8 cellular contexts compared by ENCODE assay signal in the genomic region with DNA sequence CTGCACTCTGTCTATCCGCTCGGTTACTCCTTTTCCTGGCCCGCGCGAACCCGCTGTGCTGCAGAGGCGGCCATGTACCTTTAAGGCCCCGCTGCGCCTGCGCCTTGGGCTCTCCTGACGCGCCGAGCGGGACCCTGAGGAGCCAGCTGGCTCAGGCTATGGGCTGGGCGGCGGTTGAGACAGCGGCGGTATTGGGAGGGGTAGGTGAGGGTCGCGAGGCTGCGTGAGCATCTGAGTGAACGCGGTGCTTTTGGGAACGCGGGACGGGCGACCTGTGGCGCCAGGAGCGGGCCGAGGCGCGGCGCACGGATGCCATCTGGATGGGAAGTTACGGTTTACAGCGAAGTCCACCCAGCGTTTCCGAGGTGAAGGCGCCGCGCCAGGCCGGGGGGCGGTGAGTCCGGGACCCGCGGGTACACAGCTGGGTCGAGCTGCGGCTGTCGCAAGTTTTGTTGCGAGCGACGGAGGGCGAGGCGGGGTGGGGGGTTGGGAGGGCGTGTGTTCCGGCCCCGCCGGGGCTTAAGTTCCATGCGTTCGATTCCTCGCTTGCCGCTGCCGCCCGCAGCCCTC. TPM values are rescaled to one million over a fixed set of nuclear protein-coding genes. Genes with fewer than 3 reads are reported as not detected.
DNase-seq lines count a peak whose midpoint lies in the region; ATAC-seq and TF ChIP-seq lines count a peak whose summit lies in the region.
"Not testable (repeated sequence)": the region's sequence is repeated elsewhere in the genome, so short reads cannot be mapped to it uniquely, and the experiment has no call there.

A gene with protein sequence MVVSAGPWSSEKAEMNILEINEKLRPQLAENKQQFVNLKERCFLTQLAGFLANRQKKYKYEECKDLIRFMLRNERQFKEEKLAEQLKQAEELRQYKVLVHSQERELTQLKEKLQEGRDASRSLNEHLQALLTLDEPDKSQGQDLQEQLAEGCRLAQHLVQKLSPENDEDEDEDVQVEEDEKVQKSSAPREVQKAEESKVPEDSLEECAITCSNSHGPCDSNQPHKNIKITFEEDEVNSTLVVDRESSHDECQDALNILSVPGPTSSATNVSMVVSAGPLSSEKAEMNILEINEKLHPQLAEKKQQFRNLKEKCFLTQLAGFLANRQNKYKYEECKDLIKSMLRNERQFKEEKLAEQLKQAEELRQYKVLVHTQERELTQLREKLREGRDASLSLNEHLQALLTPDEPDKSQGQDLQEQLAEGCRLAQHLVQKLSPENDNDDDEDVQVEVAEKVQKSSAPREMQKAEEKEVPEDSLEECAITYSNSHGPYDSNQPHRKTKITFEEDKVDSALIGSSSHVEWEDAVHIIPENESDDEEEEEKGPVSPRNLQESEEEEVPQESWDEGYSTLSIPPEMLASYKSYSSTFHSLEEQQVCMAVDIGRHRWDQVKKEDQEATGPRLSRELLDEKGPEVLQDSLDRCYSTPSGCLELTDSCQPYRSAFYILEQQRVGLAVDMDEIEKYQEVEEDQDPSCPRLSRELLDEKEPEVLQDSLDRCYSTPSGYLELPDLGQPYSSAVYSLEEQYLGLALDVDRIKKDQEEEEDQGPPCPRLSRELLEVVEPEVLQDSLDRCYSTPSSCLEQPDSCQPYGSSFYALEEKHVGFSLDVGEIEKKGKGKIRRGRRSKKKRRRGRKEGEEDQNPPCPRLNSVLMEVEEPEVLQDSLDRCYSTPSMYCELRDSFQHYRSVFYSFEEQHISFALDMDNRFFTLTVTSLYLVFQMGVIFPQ (plus strand): TSS at position 125 of the 570 bp plus-strand sequence. CDS start 21,488 bp downstream, outside the sequence.

- no CpG with 5 or more reads among the region's 64 CpGs for whole genome bisulfite sequencing in right lobe of liver (ENCODE audit: insufficient coverage, low coverage, low lambda C conversion rate, missing lambda C conversion rate)

- ATAC-seq in GM19452 (IDR thresholded peaks at IDR 0.05; ENCODE audit: unreplicated experiment) (peak; percentile 97), HG03442 (IDR thresholded peaks at IDR 0.05; ENCODE audit: unreplicated experiment) (peak; percentile 99), right lobe of liver (peak; percentile 91 to 99 (median 96))

- not testable (repeated sequence) for H3K4me1 ChIP-seq in NT2/D1 (ENCODE audit: insufficient read depth, insufficient read length); right lobe of liver

- DNase-seq in AG04449 (ENCODE audit: low read depth, low spot score); NT2/D1 (ENCODE audit: low read depth, low spot score): not testable (repeated sequence)
- DNase-seq in ecto neural progenitor cell (ENCODE audit: low spot score), result peak; percentile 57
- peak; percentile 73 to 83 (median 78) for DNase-seq in right lobe of liver
- DNase-seq in stimulated activated CD4-positive, alpha-beta T cell treated with anti-CD3 and anti-CD28 coated beads, Interleukin-1b, Interleukin-23, amount 100 ng/mL, for 4 hours (ENCODE audit: low read depth in 2 of 2), result peak; percentile 52 to 56

- POLR2A ChIA-PET in AG04449 (lab: Yijun Ruan, JAX); activated CD8-positive, alpha-beta memory T cell treated with anti-CD3 and anti-CD28 coated beads for 36 hours (lab: Charles Lee): not testable (repeated sequence)

- H3K4me3 ChIP-seq in AG04449 (ENCODE audit: low read depth, low read length) (peak within 1 kb of the TSS; percentile 59), NT2/D1 (ENCODE audit: insufficient read length, low read depth) (peak within 1 kb of the TSS; percentile 59), right lobe of liver (peak within 1 kb of the TSS; percentile 32 to 59 (median 57))

- peak within 1 kb of the TSS; percentile 79 to 90 (median 82) for H3K27ac ChIP-seq in right lobe of liver

- CTCF ChIA-PET in AG04449 (lab: Yijun Ruan, JAX); activated CD8-positive, alpha-beta memory T cell treated with anti-CD3 and anti-CD28 coated beads for 36 hours (lab: Charles Lee): not testable (repeated sequence)

- H3K36me3 ChIP-seq in NT2/D1 (ENCODE audit: insufficient read depth, insufficient read length, low read length); right lobe of liver: not testable (repeated sequence)

- H3K9me3 ChIP-seq in NT2/D1 (ENCODE audit: insufficient read depth, low read length); right lobe of liver: not testable (repeated sequence)

- not testable (repeated sequence) for TF ChIP-seq CTCF in AG04449 (IDR thresholded peaks at IDR 0.05; ENCODE audit: insufficient read depth, low read length, missing control alignments); right lobe of liver (IDR thresholded peaks at IDR 0.05)

- not testable (repeated sequence) for H3K27me3 ChIP-seq in NT2/D1 (ENCODE audit: insufficient read depth, insufficient read length); right lobe of liver

- TF ChIP-seq POLR2A in right lobe of liver (IDR thresholded peaks at IDR 0.05), result not testable (repeated sequence)

- H3K9ac ChIP-seq in NT2/D1 (ENCODE audit: insufficient read length, low read depth), result peak within 1 kb of the TSS; percentile 74

- intact Hi-C loops in right lobe of liver (cut with DNase I), result not testable (repeated sequence)

RNA-seq across cellular contexts. Expression of the gene that starts here (rescaled TPM):
- total RNA-seq in activated CD8-positive, alpha-beta memory T cell treated with anti-CD3 and anti-CD28 coated beads for 36 hours, result 10 to 100 TPM; 17.1 to 17.8 TPM
- 10 to 100 TPM in 4 of 6 experiments, 1 to 10 TPM in 2; 6.0 to 21.0 (median 12.1) TPM for total RNA-seq in right lobe of liver
